Comparison of ENCODE assay signal across 9 cellular contexts in genomic region chr19:1243768-1244692, GRCh38. TPM values are rescaled to one million over a fixed set of nuclear protein-coding genes. Genes with fewer than 3 reads are reported as not detected.
DNase-seq lines count a peak whose midpoint lies in the region; ATAC-seq, FAIRE-seq and TF ChIP-seq lines count a peak whose summit lies in the region.
"Had no signal": no experiment of that assay in that cellular context is flagged by ENCODE, and none has a peak within 500 bp of the region (broad histone marks: within the 10 kb centered on the region; RNA-seq: fewer than 3 reads in every experiment).

No MANE protein-coding gene starts in this region.

- peak; percentile 83 for TF ChIP-seq CTCF in Calu3 (IDR thresholded peaks at IDR 0.05; ENCODE audit: unreplicated experiment)
- peak; percentile 98 to 100 (median 99) for TF ChIP-seq CTCF in ovary (IDR thresholded peaks at IDR 0.05)
- TF ChIP-seq CTCF in thyroid gland (IDR thresholded peaks at IDR 0.05): peak; percentile 71 to 98 (median 94)

- peaks cover 17% of the 10 kb centered on the region for H3K4me1 Mint-ChIP-seq in Calu3 (ENCODE audit: low read depth, unreplicated experiment)

- no TSS peak for BruUV-seq in Calu3 (replicated peaks; lab: Mats Ljungman, UMichigan)

- H3K9me3 Mint-ChIP-seq in Calu3 (ENCODE audit: low read depth, unreplicated experiment): no peaks in the 10 kb centered on the region

- H3K27me3 ChIP-seq in HUES64 (ENCODE audit: insufficient read depth, low read length): no peaks in the 10 kb centered on the region
- H3K27me3 ChIP-seq in ovary: no peaks in the 10 kb centered on the region
- no peaks in the 10 kb centered on the region for H3K27me3 ChIP-seq in thyroid gland

- FAIRE-seq in frontal cortex (lab: Jason Lieb, UNC): no peak
- FAIRE-seq: colon had no signal

- H3K4me3 ChIP-seq in HUES64 (ENCODE audit: low read length) (no peak overlapping the region), ovary (no peak overlapping the region), thyroid gland (replicated peaks in 1 of 3) (no peak overlapping the region)

- H3K4me3 Mint-ChIP-seq in Calu3 (ENCODE audit: low read depth, unreplicated experiment): no peak overlapping the region

- TF ChIP-seq POLR2A in ovary (IDR thresholded peaks at IDR 0.05) (no peak), thyroid gland (IDR thresholded peaks at IDR 0.05) (peak in 1 of 2 donors; percentile 8)

- peaks cover 24% of the 10 kb centered on the region for H3K36me3 Mint-ChIP-seq in Calu3 (ENCODE audit: insufficient read depth, unreplicated experiment)

- H3K27ac Mint-ChIP-seq in Calu3 (ENCODE audit: unreplicated experiment): no peak overlapping the region

- H3K9me3 ChIP-seq in HUES64 (ENCODE audit: insufficient read depth, low read depth, low read length): no peaks in the 10 kb centered on the region
- no peaks in the 10 kb centered on the region for H3K9me3 ChIP-seq in ovary
- no peaks in the 10 kb centered on the region for H3K9me3 ChIP-seq in thyroid gland

- ATAC-seq in HG02759 (IDR thresholded peaks at IDR 0.05; ENCODE audit: unreplicated experiment): no peak

- H3K36me3 ChIP-seq in HUES64 (ENCODE audit: insufficient read depth, low read length): no peaks in the 10 kb centered on the region
- H3K36me3 ChIP-seq in ovary: no peaks in the 10 kb centered on the region
- H3K36me3 ChIP-seq in thyroid gland: no peaks in the 10 kb centered on the region

- no peak overlapping the region for H3K9ac ChIP-seq in HUES64 (ENCODE audit: low read depth, low read length)

- H3K27me3 Mint-ChIP-seq in Calu3 (ENCODE audit: unreplicated experiment): no peaks in the 10 kb centered on the region

- WGBS in HUES64: 73% methylated on average over 33 of the region's 33 CpGs
- WGBS in ovary, 3 donors: 35 to 41% (median 37%) methylated on average over 31 to 33 of the region's 33 CpGs
- 57 to 73% methylated on average over 15 to 26 of the region's 33 CpGs for WGBS in thyroid gland, 2 donors

- intact Hi-C loops in Calu3 (cut with micrococcal nuclease; ENCODE audit: unreplicated experiment): no loop called here
- intact Hi-C loops in ovary (cut with DNase I): loop anchor here (1.0 to 10.0 kb wide), 5 partner anchors 22 to 801 kb away; partner anchors contain the start of genes CNN2 (in 1 of the 4), RNU6-2 (in 1 of the 4) and TMEM259 (in 1 of the 4)
- intact Hi-C loops in thyroid gland (cut with DNase I): loop anchor here (2.0 kb wide), 1 partner anchor 23 kb away; no protein-coding TSS in a partner anchor

- CTCF ChIA-PET in Calu3 (lab: Charles Lee): interaction anchor here (0.6 to 2.9 kb wide), 10 partner anchors 9 to 40 kb away, joined by 3 to 177 read pairs (median 5); partner anchors contain the start of genes CIRBP and FAM174C

- H3K27ac ChIP-seq in HUES64 (ENCODE audit: low read depth, low read length) (peak overlapping the region; percentile 62; the same call in 1 of the 2 replicates), ovary (peak overlapping the region; percentile 86 to 92), thyroid gland (peak overlapping the region; percentile 61 to 96 (median 88))

- H3K4me1 ChIP-seq in HUES64 (ENCODE audit: insufficient read depth, low read length): peaks cover 7% of the 10 kb centered on the region; the same call in 1 of the 2 replicates
- H3K4me1 ChIP-seq in ovary (ENCODE audit: insufficient read depth): peaks cover 21% of the 10 kb centered on the region
- H3K4me1 ChIP-seq in thyroid gland: peaks cover 57 to 78% of the 10 kb centered on the region in 2 donors

- TF ChIP-seq EP300 in ovary (IDR thresholded peaks at IDR 0.05): no peak

- peak; percentile 85 for DNase-seq in Calu3
- DNase-seq in SK-N-DZ (ENCODE audit: low spot score): peak; percentile 81
- peak; percentile 86 for DNase-seq in activated naive CD4-positive, alpha-beta T cell treated with Interleukin-2 at 50 U/mL for 16 hours
- peak; percentile 87 to 90 for DNase-seq in frontal cortex (ENCODE audit: low spot score in 2 of 2)
- DNase-seq in ovary: peak; percentile 88 to 93 (median 92)
- peak; percentile 91 to 93 for DNase-seq in thyroid gland

RNA-seq across cellular contexts. Expression of gene ATP5F1D, which starts 2.5 kb away (rescaled TPM):
- total RNA-seq in Calu3 (2022) (86.6 and 91.8 TPM in 2 replicates), frontal cortex (11.0 TPM), ovary (100 to 1,000 TPM in 6 of 7 donors, 10 to 100 TPM in 1; 71.9 to 218 (median 148) TPM), thyroid gland (100 to 1,000 TPM in 1 of 4 donors, 10 to 100 TPM in 3; 39.2 to 182 (median 83.0) TPM)
- 131 TPM for polyA plus RNA-seq in HUES64 (2013, experiment 1 of 2)
- 132 TPM for polyA plus RNA-seq in HUES64 (2013, experiment 2 of 2)
- 69.7 and 75.2 TPM in 2 replicates for polyA plus RNA-seq in SK-N-DZ (2014; cell fraction: cytosol; rRNA removed)
- 50.9 and 102 TPM in 2 replicates for polyA plus RNA-seq in SK-N-DZ (2014; cell fraction: nucleus; rRNA removed)
- polyA plus RNA-seq in ovary: 100 to 1,000 TPM in 1 of 2 donors, 1 to 10 TPM in 1; 1.3 to 110 TPM

RNA-seq across cellular contexts. Expression of gene MIDN, which starts 4.4 kb away (rescaled TPM):
- total RNA-seq in Calu3 (2022) (61.8 and 72.4 TPM in 2 replicates), frontal cortex (14.3 TPM), ovary (100 to 1,000 TPM in 5 of 7 donors, 10 to 100 TPM in 2; 44.9 to 261 (median 107) TPM), thyroid gland (10 to 100 TPM; 16.2 to 89.2 (median 17.9) TPM)
- polyA plus RNA-seq in HUES64 (2013, experiment 1 of 2): 116 TPM
- 108 TPM for polyA plus RNA-seq in HUES64 (2013, experiment 2 of 2)
- 23.3 and 31.3 TPM in 2 replicates for polyA plus RNA-seq in SK-N-DZ (2014; cell fraction: cytosol; rRNA removed)
- polyA plus RNA-seq in SK-N-DZ (2014; cell fraction: nucleus; rRNA removed): 74.4 and 125 TPM in 2 replicates
- polyA plus RNA-seq in ovary: 10 to 100 TPM; 10.1 to 26.7 TPM

RNA-seq across cellular contexts. Expression of gene CBARP, which starts 6.2 kb away (rescaled TPM):
- 4.2 and 5.7 TPM in 2 replicates for total RNA-seq in Calu3 (2022)
- 7.7 TPM for polyA plus RNA-seq in HUES64 (2013, experiment 1 of 2)
- polyA plus RNA-seq in HUES64 (2013, experiment 2 of 2): 10.9 TPM
- 12.3 and 24.2 TPM in 2 replicates for polyA plus RNA-seq in SK-N-DZ (2014; cell fraction: cytosol; rRNA removed)
- 44.5 and 49.5 TPM in 2 replicates for polyA plus RNA-seq in SK-N-DZ (2014; cell fraction: nucleus; rRNA removed)
- total RNA-seq in frontal cortex: 5.3 TPM
- 10 to 100 TPM in 2 of 7 donors, 1 to 10 TPM in 2, under 1 TPM in 3; 0.61 to 21.1 (median 2.4) TPM for total RNA-seq in ovary
- polyA plus RNA-seq in ovary: under 1 TPM in 1 of 2 donors, not detected in 1; 0.45 TPM
- total RNA-seq in thyroid gland: 1 to 10 TPM in 3 of 4 donors, under 1 TPM in 1; 0.73 to 3.2 (median 1.5) TPM

RNA-seq across cellular contexts. Expression of gene CIRBP, which starts 25.1 kb away (rescaled TPM):
- total RNA-seq in Calu3 (2022) (102 and 112 TPM in 2 replicates), frontal cortex (573 TPM), ovary (100 to 1,000 TPM; 602 to 917 (median 855) TPM), thyroid gland (1,000 to 10,000 TPM in 2 of 4 donors, 100 to 1,000 TPM in 2; 679 to 1,194 (median 893) TPM)
- polyA plus RNA-seq in HUES64 (2013, experiment 1 of 2): 162 TPM
- 166 TPM for polyA plus RNA-seq in HUES64 (2013, experiment 2 of 2)
- 479 and 663 TPM in 2 replicates for polyA plus RNA-seq in SK-N-DZ (2014; cell fraction: cytosol; rRNA removed)
- 559 and 732 TPM in 2 replicates for polyA plus RNA-seq in SK-N-DZ (2014; cell fraction: nucleus; rRNA removed)
- polyA plus RNA-seq in ovary: 1,000 to 10,000 TPM in 1 of 2 donors, 100 to 1,000 TPM in 1; 610 to 1,254 TPM

RNA-seq across cellular contexts. Expression of gene FAM174C, which starts 31.3 kb away (rescaled TPM):
- 32.9 and 34.4 TPM in 2 replicates for total RNA-seq in Calu3 (2022)
- 31.0 TPM for polyA plus RNA-seq in HUES64 (2013, experiment 1 of 2)
- polyA plus RNA-seq in HUES64 (2013, experiment 2 of 2): 30.9 TPM
- 27.6 and 35.5 TPM in 2 replicates for polyA plus RNA-seq in SK-N-DZ (2014; cell fraction: cytosol; rRNA removed)
- polyA plus RNA-seq in SK-N-DZ (2014; cell fraction: nucleus; rRNA removed): 40.1 and 42.4 TPM in 2 replicates
- 8.6 TPM for total RNA-seq in frontal cortex
- total RNA-seq in ovary: 10 to 100 TPM; 21.7 to 72.5 (median 26.7) TPM
- 10 to 100 TPM in 1 of 2 donors, under 1 TPM in 1; 0.30 to 35.2 TPM for polyA plus RNA-seq in ovary
- total RNA-seq in thyroid gland: 100 to 1,000 TPM in 1 of 4 donors, 10 to 100 TPM in 3; 50.8 to 114 (median 64.6) TPM
